In genomic region chr2:62894966-62895631, GRCh38 we compare ENCODE assay signal across 32 cellular contexts.
"Had no signal": no experiment of that assay in that cellular context is flagged by ENCODE, and none has a peak within 500 bp of the region (broad histone marks: within the 10 kb centered on the region; RNA-seq: fewer than 3 reads in every experiment).

No MANE protein-coding gene starts in this region.

- H2AFZ ChIP-seq: PC-9 had no signal

- DNase-seq: activated CD4-positive, alpha-beta memory T cell treated with anti-CD3 and anti-CD28 coated beads, Interleukin-2, amount 10 ng/mL, durations not matched to agents 7 days and 5 days; activated CD4-positive, alpha-beta T cell treated with anti-CD3 and anti-CD28 coated beads for 1 hour; activated CD4-positive, alpha-beta T cell treated with anti-CD3 and anti-CD28 coated beads for 48 hours; activated CD4-positive, CD25-positive, alpha-beta regulatory T cell; activated CD8-positive, alpha-beta memory T cell treated with anti-CD3 and anti-CD28 coated beads for 24 hours; activated CD8-positive, alpha-beta memory T cell treated with anti-CD3 and anti-CD28 coated beads, Interleukin-2, amount 10 ng/mL, durations not matched to agents 7 days and 5 days; activated effector memory CD4-positive, alpha-beta T cell treated with Interleukin-2 at 50 U/mL for 16 hours; activated naive CD4-positive, alpha-beta T cell treated with anti-CD3 and anti-CD28 coated beads, Interleukin-2, amount 10 ng/mL, durations not matched to agents 7 days and 5 days; activated naive CD8-positive, alpha-beta T cell treated with anti-CD3 and anti-CD28 coated beads, Interleukin-2, amount 50 U/mL, for 24 hours; activated T-cell treated with anti-CD3 and anti-CD28 coated beads, Interleukin-2, amount 50 U/mL, for 24 hours; aorta; brain microvascular endothelial cell; NCI-H1092 treated with DMSO at 0.1 percent for 48 hours; NCI-H1417; NCI-H146; NCI-H187; NCI-H2029 treated with DMSO at 0.1 percent for 48 hours; NCI-H2107; NCI-H2171; NCI-H510A; NCI-H526; NCI-H748 treated with DMSO at 0.1 percent for 48 hours; NK-92 treated with Interleukin-12 subunit alpha and Interleukin-12 subunit beta, amount 100 ng/mL, for 24 hours; PC-9; Right ventricle myocardium superior; SW 1271; T-helper 1 cell; T-helper 2 cell; T-helper 9 cell; WERI-Rb-1 had no signal

- H3K36me3 ChIP-seq: brain microvascular endothelial cell, WERI-Rb-1 had no signal

- H3K4me3 ChIP-seq: PC-9 had no signal

- ATAC-seq: activated CD8-positive, alpha-beta memory T cell treated with anti-CD3 and anti-CD28 coated beads, Interleukin-2, amount 10 ng/mL, durations not matched to agents 7 days and 5 days; activated naive CD8-positive, alpha-beta T cell treated with anti-CD3 and anti-CD28 coated beads, Interleukin-2, amount 50 U/mL, for 24 hours had no signal

- FAIRE-seq: RCC 7860 had no signal

- H3K4me2 ChIP-seq: PC-9 had no signal

- H3K27ac ChIP-seq: brain microvascular endothelial cell, PC-9, RWPE1, WERI-Rb-1 had no signal

- H3K27me3 ChIP-seq: brain microvascular endothelial cell had no signal
